34 cellular contexts compared by ENCODE assay signal in genomic region chr5:155029240-155029639, GRCh38.
"Had no signal": no experiment of that assay in that cellular context is flagged by ENCODE, and none has a peak within 500 bp of the region (broad histone marks: within the 10 kb centered on the region; RNA-seq: fewer than 3 reads in every experiment).

No MANE protein-coding gene starts in this region.

- H3K4me3 ChIP-seq: MG63 had no signal

- DNase-seq: Karpas-422, Kasumi-1, MG63, MM.1S, MV-4-11, NCI-H1048, NCI-H1092, NCI-H1092 treated with DMSO at 0.1 percent for 48 hours, NCI-H1105, NCI-H1105 treated with DMSO at 0.1 percent for 48 hours, NCI-H1417, NCI-H1417 treated with DMSO at 0.1 percent for 48 hours, NCI-H1436, NCI-H1436 treated with DMSO at 0.1 percent for 48 hours, NCI-H146, NCI-H1694, NCI-H1694 treated with DMSO at 0.1 percent for 48 hours, NCI-H187, NCI-H187 treated with DMSO at 0.1 percent for 48 hours, NCI-H1930, NCI-H2029, NCI-H2029 treated with DMSO at 0.1 percent for 48 hours, NCI-H2081, NCI-H2081 treated with DMSO at 0.1 percent for 48 hours, NCI-H2107, NCI-H2171, NCI-H2171 treated with DMSO at 0.1 percent for 48 hours, NCI-H2227 treated with DMSO at 0.1 percent for 48 hours, NCI-H226, NCI-H345, NCI-H446, NCI-H446 treated with DMSO at 0.1 percent for 48 hours, NCI-H510A, NCI-H510A treated with DMSO at 0.1 percent for 48 hours had no signal

- H3K36me3 ChIP-seq: MG63 had no signal
